24 cellular contexts compared by ENCODE assay signal in the genomic region with DNA sequence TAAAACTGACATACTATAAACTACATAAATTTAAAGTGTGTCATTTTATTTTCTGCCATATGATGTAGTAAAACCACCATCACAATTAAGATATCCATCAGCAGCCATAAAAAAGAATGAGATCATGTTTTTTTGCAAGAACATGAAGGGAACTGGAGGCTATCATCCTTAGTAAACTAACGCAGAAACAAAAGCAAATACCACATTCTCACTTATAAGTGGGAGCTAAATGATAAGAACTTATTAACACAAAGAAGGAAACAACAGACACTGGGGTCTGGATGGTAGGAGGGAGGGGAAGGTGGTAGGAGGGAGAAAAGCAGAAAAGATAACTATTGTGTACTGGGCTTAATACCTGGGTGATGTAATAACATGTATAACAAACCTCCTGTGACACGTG. TPM values are rescaled to one million over a fixed set of nuclear protein-coding genes. Genes with fewer than 3 reads are reported as not detected.
"Had no signal": no experiment of that assay in that cellular context is flagged by ENCODE, and none has a peak within 500 bp of the region (broad histone marks: within the 10 kb centered on the region; RNA-seq: fewer than 3 reads in every experiment).

No MANE protein-coding gene starts in this region.

- H3K27me3 ChIP-seq: esophagus squamous epithelium had no signal

- H3K27me3 Mint-ChIP-seq: activated CD4-positive, alpha-beta memory T cell treated with anti-CD3 and anti-CD28 coated beads, Interleukin-2, amount 10 ng/mL, durations not matched to agents 7 days and 5 days; activated T-cell treated with anti-CD3 and anti-CD28 coated beads, Interleukin-2, amount 50 U/mL, for 24 hours; progenitor cell of endocrine pancreas had no signal

- H3K9me3 Mint-ChIP-seq: activated CD4-positive, alpha-beta memory T cell treated with anti-CD3 and anti-CD28 coated beads, Interleukin-2, amount 10 ng/mL, durations not matched to agents 7 days and 5 days; activated naive CD4-positive, alpha-beta T cell treated with anti-CD3 and anti-CD28 coated beads, Interleukin-2, amount 50 U/mL, for 72 hours; activated T-cell treated with anti-CD3 and anti-CD28 coated beads, Interleukin-2, amount 50 U/mL, for 24 hours; nephron had no signal

- H3K4me1 Mint-ChIP-seq: activated CD4-positive, alpha-beta memory T cell treated with anti-CD3 and anti-CD28 coated beads, Interleukin-2, amount 10 ng/mL, durations not matched to agents 7 days and 5 days; nephron had no signal

- H3K27ac Mint-ChIP-seq: activated CD4-positive, alpha-beta memory T cell treated with anti-CD3 and anti-CD28 coated beads, Interleukin-2, amount 10 ng/mL, durations not matched to agents 7 days and 5 days; activated naive CD4-positive, alpha-beta T cell treated with anti-CD3 and anti-CD28 coated beads, Interleukin-2, amount 50 U/mL, for 72 hours; activated T-cell treated with anti-CD3 and anti-CD28 coated beads, Interleukin-2, amount 50 U/mL, for 24 hours; nephron had no signal

- H3K4me3 Mint-ChIP-seq: activated CD4-positive, alpha-beta memory T cell treated with anti-CD3 and anti-CD28 coated beads, Interleukin-2, amount 10 ng/mL, durations not matched to agents 7 days and 5 days; activated T-cell treated with anti-CD3 and anti-CD28 coated beads, Interleukin-2, amount 50 U/mL, for 24 hours; nephron had no signal

- H3K4me3 ChIP-seq: esophagus squamous epithelium had no signal

- H3K27ac ChIP-seq: esophagus squamous epithelium had no signal

- H3K9me3 ChIP-seq: esophagus squamous epithelium had no signal

- H3K4me1 ChIP-seq: esophagus squamous epithelium had no signal

- DNase-seq: activated CD4-positive, alpha-beta memory T cell treated with anti-CD3 and anti-CD28 coated beads, Interleukin-2, amount 10 ng/mL, durations not matched to agents 7 days and 5 days; activated effector memory CD4-positive, alpha-beta T cell treated with Interleukin-2 at 50 U/mL for 16 hours; activated T-cell treated with anti-CD3 and anti-CD28 coated beads, Interleukin-2, amount 50 U/mL, for 24 hours; amniotic stem cell; esophagus squamous epithelium; foreskin fibroblast; hippocampal formation; kidney; left ventricle myocardium superior; nucleus accumbens; right cardiac atrium; small intestine; stimulated activated CD4-positive, alpha-beta T cell treated with anti-CD3 and anti-CD28 coated beads, Interleukin-4, amount 100 ng/mL, for 4 hours; stimulated activated CD8-positive, alpha-beta memory T cell treated with anti-CD3 and anti-CD28 coated beads, Interleukin-4, amount 100 ng/mL, for 48 hours; stimulated activated naive CD4-positive, alpha-beta T cell treated with Interleukin-2 at 50 U/mL for 16 hours; substantia nigra; T1000; trophoblast cell had no signal

- FAIRE-seq: colon, small intestine had no signal

RNA-seq across cellular contexts. Expression of gene ROPN1, which starts 55.5 kb away (rescaled TPM):
- total RNA-seq: activated CD4-positive, alpha-beta memory T cell treated with anti-CD3 and anti-CD28 coated beads, Interleukin-2, amount 10 ng/mL, durations not matched to agents 7 days and 5 days; activated naive CD4-positive, alpha-beta T cell treated with anti-CD3 and anti-CD28 coated beads, Interleukin-2, amount 50 U/mL, for 72 hours; cardiac septum; left ventricle myocardium superior; mesenteric fat pad; progenitor cell of endocrine pancreas had no signal
- polyA plus RNA-seq: small intestine had no signal
